In genomic region chr14:98955741-98956070, GRCh38 we compare ENCODE assay signal across 25 cellular contexts.
DNase-seq lines count a peak whose midpoint lies in the region; ATAC-seq and TF ChIP-seq lines count a peak whose summit lies in the region.
"Had no signal": no experiment of that assay in that cellular context is flagged by ENCODE, and none has a peak within 500 bp of the region (broad histone marks: within the 10 kb centered on the region; RNA-seq: fewer than 3 reads in every experiment).

No MANE protein-coding gene starts in this region.

- TF ChIP-seq POLR2A in gastrocnemius medialis (IDR thresholded peaks at IDR 0.05), result no peak
- no peak for TF ChIP-seq POLR2A in uterus (IDR thresholded peaks at IDR 0.05)

- H3K36me3 ChIP-seq in gastrocnemius medialis, result no peaks in the 10 kb centered on the region
- H3K36me3 ChIP-seq in uterus, result no peaks in the 10 kb centered on the region
- H3K36me3 ChIP-seq: BE2C, HAP-1 had no signal

- no peaks in the 10 kb centered on the region for H3K27me3 ChIP-seq in gastrocnemius medialis
- H3K27me3 ChIP-seq in uterus, result no peaks in the 10 kb centered on the region
- H3K27me3 ChIP-seq: BE2C had no signal

- peaks cover 2% of the 10 kb centered on the region for H3K27me3 Mint-ChIP-seq in activated CD8-positive, alpha-beta memory T cell treated with anti-CD3 and anti-CD28 coated beads, Interleukin-2, amount 10 ng/mL, durations not matched to agents 7 days and 5 days
- H3K27me3 Mint-ChIP-seq: CD4-positive, CD25-positive, alpha-beta regulatory T cell had no signal

- in situ Hi-C loops in gastrocnemius medialis (cut with MboI; ENCODE audit: low sequenced_read_pairs in 4 of 4), result no loop called here

- TF ChIP-seq CTCF in RWPE1 (conservative IDR thresholded peaks at IDR 0.05; ENCODE audit: low read depth) (no peak), gastrocnemius medialis (IDR thresholded peaks at IDR 0.05 in 4 of 5, conservative IDR thresholded peaks at IDR 0.05 in 1 of 5) (no peak), uterus (IDR thresholded peaks at IDR 0.05) (no peak)

- H3K9me3 ChIP-seq in gastrocnemius medialis (no peaks in the 10 kb centered on the region), uterus (no peaks in the 10 kb centered on the region)
- H3K9me3 ChIP-seq: BE2C, HAP-1 had no signal

- H3K9me3 Mint-ChIP-seq in activated CD8-positive, alpha-beta memory T cell treated with anti-CD3 and anti-CD28 coated beads, Interleukin-2, amount 10 ng/mL, durations not matched to agents 7 days and 5 days (ENCODE audit: low read depth), result no peaks in the 10 kb centered on the region

- no peak for ATAC-seq in activated CD8-positive, alpha-beta memory T cell treated with anti-CD3 and anti-CD28 coated beads, Interleukin-2, amount 10 ng/mL, durations not matched to agents 7 days and 5 days
- no peak for ATAC-seq in gastrocnemius medialis
- ATAC-seq: K562, PC-3 had no signal

- H3K27ac ChIP-seq in RWPE1, result peak overlapping the region; percentile 93
- no peak overlapping the region for H3K27ac ChIP-seq in gastrocnemius medialis
- H3K27ac ChIP-seq in uterus, result no peak overlapping the region
- H3K27ac ChIP-seq: GM23248 had no signal

- H3K4me3 ChIP-seq in gastrocnemius medialis (no peak overlapping the region), uterus (no peak overlapping the region)
- H3K4me3 ChIP-seq: GM23248, HAP-1, K562 had no signal

- intact Hi-C loops in gastrocnemius medialis (cut with DNase I; ENCODE audit: low total_unique reads), result no loop called here
- intact Hi-C loops in uterus (cut with DNase I; ENCODE audit: low total_unique reads), result no loop called here

- H3K4me1 ChIP-seq in gastrocnemius medialis (peaks cover 3 to 5% of the 10 kb centered on the region in 2 donors), uterus (no peaks in the 10 kb centered on the region)
- H3K4me1 ChIP-seq: BE2C, HAP-1 had no signal

- no peak overlapping the region for H3K27ac Mint-ChIP-seq in activated CD8-positive, alpha-beta memory T cell treated with anti-CD3 and anti-CD28 coated beads, Interleukin-2, amount 10 ng/mL, durations not matched to agents 7 days and 5 days

- POLR2A ChIA-PET in RWPE1 (lab: Yijun Ruan, JAX; ENCODE audit: low non-redundant PET), result no interaction called here

- CTCF ChIA-PET in activated CD8-positive, alpha-beta memory T cell treated with anti-CD3 and anti-CD28 coated beads, Interleukin-2, amount 10 ng/mL, durations not matched to agents 7 days and 5 days (lab: Charles Lee), result no interaction called here
- CTCF ChIA-PET in RWPE1 (lab: Yijun Ruan, JAX), result interaction anchor here (0.6 kb wide), 1 partner anchor 212 kb away, joined by 3 read pairs; no protein-coding TSS in a partner anchor

- H3K4me1 Mint-ChIP-seq in activated CD8-positive, alpha-beta memory T cell treated with anti-CD3 and anti-CD28 coated beads, Interleukin-2, amount 10 ng/mL, durations not matched to agents 7 days and 5 days, result peaks cover 13% of the 10 kb centered on the region

- no peaks in the 10 kb centered on the region for H3K36me3 Mint-ChIP-seq in activated CD8-positive, alpha-beta memory T cell treated with anti-CD3 and anti-CD28 coated beads, Interleukin-2, amount 10 ng/mL, durations not matched to agents 7 days and 5 days

- DNase-seq in activated CD8-positive, alpha-beta memory T cell treated with anti-CD3 and anti-CD28 coated beads for 24 hours, result peak; percentile 40
- no peak for DNase-seq in activated CD8-positive, alpha-beta memory T cell treated with anti-CD3 and anti-CD28 coated beads, Interleukin-2, amount 10 ng/mL, durations not matched to agents 7 days and 5 days
- DNase-seq in RWPE1 (ENCODE audit: low spot score) (no peak), islet precursor cell (peak; percentile 38), ureter (ENCODE audit: low spot score) (peak; percentile 25), gastrocnemius medialis (no peak), uterus (no peak), HCEC 1CT (no peak)
- DNase-seq: 8988T; ACHN; BE2C; CD4-positive, CD25-positive, alpha-beta regulatory T cell; DMS153; GM23248; Kasumi-1; NCI-H1092 treated with DMSO at 0.1 percent for 48 hours; NCI-H2029; NCI-H446 treated with DMSO at 0.1 percent for 48 hours; NCI-H526; NCI-H82; NK-92 treated with Interleukin-12 subunit alpha and Interleukin-12 subunit beta, amount 100 ng/mL, for 24 hours; PC-3; SHP77 had no signal

- no peak overlapping the region for H3K4me3 Mint-ChIP-seq in activated CD8-positive, alpha-beta memory T cell treated with anti-CD3 and anti-CD28 coated beads, Interleukin-2, amount 10 ng/mL, durations not matched to agents 7 days and 5 days
- H3K4me3 Mint-ChIP-seq: CD4-positive, CD25-positive, alpha-beta regulatory T cell had no signal

Comparison
In these comparisons a context has a peak if more than half of its experiments do, and no peak if none do; other contexts are left out.
1. DNase-seq: peak in activated CD8-positive, alpha-beta memory T cell treated with anti-CD3 and anti-CD28 coated beads for 24 hours (single experiment), islet precursor cell (single experiment) and ureter (single experiment); none in activated CD8-positive, alpha-beta memory T cell treated with anti-CD3 and anti-CD28 coated beads, Interleukin-2, amount 10 ng/mL, durations not matched to agents 7 days and 5 days (single experiment), RWPE1 (single experiment), gastrocnemius medialis (0 of 2), uterus (0 of 2) and HCEC 1CT (single experiment).